Comparison of ENCODE assay signal across 16 cellular contexts in the genomic region with DNA sequence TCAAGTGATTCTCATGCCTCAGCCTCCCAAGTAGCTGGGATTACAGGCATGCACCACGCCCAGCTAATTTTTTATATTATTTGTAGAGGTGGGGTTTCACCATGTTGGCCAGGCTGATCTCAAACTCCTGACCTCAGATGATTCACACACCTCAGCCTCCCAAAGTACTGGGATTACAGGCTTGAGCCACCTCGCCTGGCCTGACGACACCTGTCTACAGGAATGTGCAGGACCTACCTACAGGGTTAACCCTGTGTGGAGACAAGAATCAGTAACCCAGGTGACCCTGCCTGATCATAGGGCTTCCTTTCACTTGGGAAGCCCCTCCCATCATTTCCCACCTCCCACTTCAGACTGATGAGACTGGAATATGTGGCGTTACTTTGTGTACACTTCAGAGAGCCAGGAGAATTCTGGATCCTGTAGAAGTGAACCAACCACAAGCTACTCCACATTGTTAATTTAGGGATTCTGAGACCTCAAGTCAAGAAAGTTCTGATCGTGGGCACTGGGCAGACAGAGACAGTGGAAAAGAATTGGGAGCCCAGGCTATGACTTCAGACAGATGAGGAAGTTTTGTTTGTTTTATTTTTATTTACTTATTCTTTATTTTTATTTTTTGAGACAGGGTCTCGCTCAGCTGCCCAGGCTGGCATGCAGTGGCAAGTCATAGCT. TPM values are rescaled to one million over a fixed set of nuclear protein-coding genes. Genes with fewer than 3 reads are reported as not detected.
DNase-seq lines count a peak whose midpoint lies in the region; ATAC-seq and TF ChIP-seq lines count a peak whose summit lies in the region.
"Had no signal": no experiment of that assay in that cellular context is flagged by ENCODE, and none has a peak within 500 bp of the region (broad histone marks: within the 10 kb centered on the region; RNA-seq: fewer than 3 reads in every experiment).

No MANE protein-coding gene starts in this region.

- CTCF ChIA-PET in mammary epithelial cell (lab: Charles Lee; ENCODE audit: low non-redundant PET) = no interaction called here

- peaks cover under 1 to 20% (median 10%) of the 10 kb centered on the region in 11 experiments; a peak in 17 of 22 replicates for H3K36me3 ChIP-seq in BLaER1 treated with 17β-estradiol and CSF1 and Interleukin-3, amounts not matched to agents 10 nM and 100 nM
- H3K36me3 ChIP-seq in mammary epithelial cell (ENCODE audit: insufficient read depth, low read length) (no peaks in the 10 kb centered on the region), neutrophil (no peaks in the 10 kb centered on the region)
- H3K36me3 ChIP-seq: neural progenitor cell, Peyer's patch, right atrium auricular region, thoracic aorta had no signal

- H3K4me3 ChIP-seq in BLaER1 treated with 17β-estradiol and CSF1 and Interleukin-3, amounts not matched to agents 10 nM and 100 nM = peak overlapping the region in 5 of 10 experiments; percentile 24 to 46 (median 28); a peak in 8 of 20 replicates
- no peak overlapping the region for H3K4me3 ChIP-seq in HL-60 (replicated peaks; ENCODE audit: insufficient read depth, low read length)
- no peak overlapping the region for H3K4me3 ChIP-seq in mammary epithelial cell (replicated peaks in 1 of 3; ENCODE audit: insufficient read depth in 1 of 3, low read depth in 2 of 3, low read length in 3 of 3)
- no peak overlapping the region for H3K4me3 ChIP-seq in neutrophil (ENCODE audit: low read depth in 1 of 2, low read length in 1 of 2)
- H3K4me3 ChIP-seq: neural progenitor cell, Peyer's patch, right atrium auricular region, thoracic aorta had no signal

- H3K79me2 ChIP-seq in mammary epithelial cell (ENCODE audit: insufficient read depth, low read length) = no peaks in the 10 kb centered on the region

- DNase-seq in HL-60 (ENCODE audit: low read depth in 1 of 2, low spot score in 1 of 2) = no peak
- peak; percentile 69 for DNase-seq in mammary epithelial cell
- DNase-seq in hepatic stellate cell (ENCODE audit: low spot score) = no peak
- DNase-seq in cerebellar cortex (ENCODE audit: low spot score) = no peak
- DNase-seq: activated gamma-delta T cell, mesendoderm, NCI-H2107, NCI-H748 treated with DMSO at 0.1 percent for 48 hours, Peyer's patch had no signal

- 46% methylated on average over 5 of the region's 6 CpGs for WGBS in mammary epithelial cell (ENCODE audit: low coverage, missing lambda C conversion rate)

- intact Hi-C loops in mammary epithelial cell (cut with micrococcal nuclease) = no loop called here

- peaks cover 20 to 37% (median 24%) of the 10 kb centered on the region in 11 experiments for H3K9me3 ChIP-seq in BLaER1 treated with 17β-estradiol and CSF1 and Interleukin-3, amounts not matched to agents 10 nM and 100 nM (replicated peaks in 1 of 11)
- H3K9me3 ChIP-seq in mammary epithelial cell (replicated peaks; ENCODE audit: insufficient read depth, low read length) = peaks cover under 1% of the 10 kb centered on the region
- no peaks in the 10 kb centered on the region for H3K9me3 ChIP-seq in neutrophil

- no TSS peak for BruUV-seq in mammary epithelial cell (replicated peaks; lab: Mats Ljungman, UMichigan)

- H2AFZ ChIP-seq in mammary epithelial cell (ENCODE audit: low read depth, low read length) = no peak overlapping the region
- H2AFZ ChIP-seq: neural progenitor cell had no signal

- no peak for TF ChIP-seq CTCF in HL-60 (IDR thresholded peaks at IDR 0.05; ENCODE audit: insufficient read depth, low read length)
- TF ChIP-seq CTCF in mammary epithelial cell (conservative IDR thresholded peaks at IDR 0.05 in 1 of 2, IDR thresholded peaks at IDR 0.05 in 1 of 2; ENCODE audit: extremely low read depth in 1 of 2, insufficient read depth in 1 of 2, low read depth in 1 of 2, low read length in 2 of 2) = peak in 1 of 2 donors; percentile 18
- TF ChIP-seq CTCF in neutrophil (IDR thresholded peaks at IDR 0.05) = no peak

- in situ Hi-C loops in mammary epithelial cell (cut with MboI; ENCODE audit: low sequenced_read_pairs in 2 of 2) = no loop called here

- H3K4me1 ChIP-seq in BLaER1 treated with 17β-estradiol and CSF1 and Interleukin-3, amounts not matched to agents 10 nM and 100 nM = peaks cover 51 to 75% (median 71%) of the 10 kb centered on the region in 10 experiments
- H3K4me1 ChIP-seq in mammary epithelial cell (ENCODE audit: insufficient read depth, low read length) (peaks cover 9% of the 10 kb centered on the region), neutrophil (ENCODE audit: control insufficient read depth in 1 of 2, insufficient read depth in 1 of 2, low read depth in 1 of 2, low read length in 1 of 2) (peaks cover 58 to 65% of the 10 kb centered on the region in 2 experiments)
- H3K4me1 ChIP-seq: neural progenitor cell had no signal

- H4K20me1 ChIP-seq in BLaER1 treated with 17β-estradiol and CSF1 and Interleukin-3, amounts not matched to agents 10 nM and 100 nM = no peaks in the 10 kb centered on the region
- no peaks in the 10 kb centered on the region for H4K20me1 ChIP-seq in mammary epithelial cell (ENCODE audit: insufficient read depth, low read length)

- ATAC-seq in GM21381 (IDR thresholded peaks at IDR 0.05; ENCODE audit: unreplicated experiment) (no peak), HG02588 (IDR thresholded peaks at IDR 0.05; ENCODE audit: unreplicated experiment) (no peak)

- H3K9ac ChIP-seq in BLaER1 treated with 17β-estradiol and CSF1 and Interleukin-3, amounts not matched to agents 10 nM and 100 nM = peak overlapping the region; percentile 77 to 91 (median 84)
- no peak overlapping the region for H3K9ac ChIP-seq in mammary epithelial cell (ENCODE audit: insufficient read depth, low read length)
- H3K9ac ChIP-seq: neural progenitor cell had no signal

- peak overlapping the region; percentile 91 to 99 (median 96) for H3K27ac ChIP-seq in BLaER1 treated with 17β-estradiol and CSF1 and Interleukin-3, amounts not matched to agents 10 nM and 100 nM
- H3K27ac ChIP-seq in HL-60 (replicated peaks) (peak overlapping the region; percentile 73), mammary epithelial cell (ENCODE audit: insufficient read depth, low read depth, low read length) (no peak overlapping the region), neutrophil (peak overlapping the region; percentile 91)
- H3K27ac ChIP-seq: neural progenitor cell had no signal

- dilution Hi-C loops in mammary epithelial cell (cut with HindIII; ENCODE audit: low sequenced_read_pairs) = no loop called here

- H3K4me2 ChIP-seq in BLaER1 treated with 17β-estradiol and CSF1 and Interleukin-3, amounts not matched to agents 10 nM and 100 nM = peak overlapping the region; percentile 74 to 98 (median 89)
- H3K4me2 ChIP-seq in mammary epithelial cell (ENCODE audit: insufficient read depth, low read depth, low read length) = no peak overlapping the region
- H3K4me2 ChIP-seq: neural progenitor cell had no signal

- no peaks in the 10 kb centered on the region for H3K27me3 ChIP-seq in BLaER1 treated with 17β-estradiol and CSF1 and Interleukin-3, amounts not matched to agents 10 nM and 100 nM
- H3K27me3 ChIP-seq in HL-60 (ENCODE audit: insufficient read depth, poor library complexity, severe bottlenecking) = no peaks in the 10 kb centered on the region
- no peaks in the 10 kb centered on the region for H3K27me3 ChIP-seq in mammary epithelial cell (ENCODE audit: insufficient read depth, low read length)
- no peaks in the 10 kb centered on the region for H3K27me3 ChIP-seq in neutrophil
- H3K27me3 ChIP-seq: neural progenitor cell, Peyer's patch, right atrium auricular region had no signal

RNA-seq across cellular contexts. Expression of a gene that starts 5.7 kb away (rescaled TPM):
- under 1 TPM in 1 of 2 donors, not detected in 1; 0.33 TPM for total RNA-seq in mammary epithelial cell
- 2.5 TPM for polyA plus RNA-seq in mammary epithelial cell
- not detected for polyA minus RNA-seq in mammary epithelial cell

RNA-seq across cellular contexts. Expression of a gene that starts 52.6 kb away (rescaled TPM):
- total RNA-seq in mammary epithelial cell = under 1 TPM in 1 of 2 donors, not detected in 1; 0.42 TPM
- polyA plus RNA-seq in mammary epithelial cell = 0.01 TPM
- not detected for polyA minus RNA-seq in mammary epithelial cell

RNA-seq across cellular contexts. Expression of a gene that starts 53.6 kb away (rescaled TPM):
- 10 to 100 TPM in 1 of 2 donors, 1 to 10 TPM in 1; 3.8 to 17.7 TPM for total RNA-seq in mammary epithelial cell
- 5.1 TPM for polyA plus RNA-seq in mammary epithelial cell
- 3.4 TPM for polyA minus RNA-seq in mammary epithelial cell
